In the genomic region with DNA sequence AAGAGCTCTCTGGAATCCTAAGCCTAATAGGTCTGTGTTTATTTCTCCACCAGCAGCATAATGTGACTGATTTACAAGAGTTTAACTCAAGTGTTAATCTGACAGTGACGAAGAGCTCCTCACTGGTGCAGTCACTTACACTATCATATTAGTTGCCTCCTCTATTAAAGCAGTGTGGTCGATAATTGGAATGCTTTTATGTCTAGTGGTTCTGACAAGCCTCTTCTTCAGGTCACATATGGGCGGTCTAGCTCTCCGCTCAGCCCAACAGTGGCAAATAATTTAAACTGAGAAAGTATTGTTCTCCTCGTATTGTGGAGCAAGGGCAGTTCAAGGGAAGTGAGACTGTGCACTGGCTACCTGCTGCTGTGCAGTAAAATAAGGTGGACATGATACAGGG, we compare ENCODE assay signal across 1 cellular context.
TF ChIP-seq lines count a peak whose summit lies in the region.

No MANE protein-coding gene starts in this region.

TF ChIP-seq in GM23338, 12 proteins besides CTCF, POLR2A, EP300 and RAD21 (continued from another document):
- TF ChIP-seq, protein P1, sequence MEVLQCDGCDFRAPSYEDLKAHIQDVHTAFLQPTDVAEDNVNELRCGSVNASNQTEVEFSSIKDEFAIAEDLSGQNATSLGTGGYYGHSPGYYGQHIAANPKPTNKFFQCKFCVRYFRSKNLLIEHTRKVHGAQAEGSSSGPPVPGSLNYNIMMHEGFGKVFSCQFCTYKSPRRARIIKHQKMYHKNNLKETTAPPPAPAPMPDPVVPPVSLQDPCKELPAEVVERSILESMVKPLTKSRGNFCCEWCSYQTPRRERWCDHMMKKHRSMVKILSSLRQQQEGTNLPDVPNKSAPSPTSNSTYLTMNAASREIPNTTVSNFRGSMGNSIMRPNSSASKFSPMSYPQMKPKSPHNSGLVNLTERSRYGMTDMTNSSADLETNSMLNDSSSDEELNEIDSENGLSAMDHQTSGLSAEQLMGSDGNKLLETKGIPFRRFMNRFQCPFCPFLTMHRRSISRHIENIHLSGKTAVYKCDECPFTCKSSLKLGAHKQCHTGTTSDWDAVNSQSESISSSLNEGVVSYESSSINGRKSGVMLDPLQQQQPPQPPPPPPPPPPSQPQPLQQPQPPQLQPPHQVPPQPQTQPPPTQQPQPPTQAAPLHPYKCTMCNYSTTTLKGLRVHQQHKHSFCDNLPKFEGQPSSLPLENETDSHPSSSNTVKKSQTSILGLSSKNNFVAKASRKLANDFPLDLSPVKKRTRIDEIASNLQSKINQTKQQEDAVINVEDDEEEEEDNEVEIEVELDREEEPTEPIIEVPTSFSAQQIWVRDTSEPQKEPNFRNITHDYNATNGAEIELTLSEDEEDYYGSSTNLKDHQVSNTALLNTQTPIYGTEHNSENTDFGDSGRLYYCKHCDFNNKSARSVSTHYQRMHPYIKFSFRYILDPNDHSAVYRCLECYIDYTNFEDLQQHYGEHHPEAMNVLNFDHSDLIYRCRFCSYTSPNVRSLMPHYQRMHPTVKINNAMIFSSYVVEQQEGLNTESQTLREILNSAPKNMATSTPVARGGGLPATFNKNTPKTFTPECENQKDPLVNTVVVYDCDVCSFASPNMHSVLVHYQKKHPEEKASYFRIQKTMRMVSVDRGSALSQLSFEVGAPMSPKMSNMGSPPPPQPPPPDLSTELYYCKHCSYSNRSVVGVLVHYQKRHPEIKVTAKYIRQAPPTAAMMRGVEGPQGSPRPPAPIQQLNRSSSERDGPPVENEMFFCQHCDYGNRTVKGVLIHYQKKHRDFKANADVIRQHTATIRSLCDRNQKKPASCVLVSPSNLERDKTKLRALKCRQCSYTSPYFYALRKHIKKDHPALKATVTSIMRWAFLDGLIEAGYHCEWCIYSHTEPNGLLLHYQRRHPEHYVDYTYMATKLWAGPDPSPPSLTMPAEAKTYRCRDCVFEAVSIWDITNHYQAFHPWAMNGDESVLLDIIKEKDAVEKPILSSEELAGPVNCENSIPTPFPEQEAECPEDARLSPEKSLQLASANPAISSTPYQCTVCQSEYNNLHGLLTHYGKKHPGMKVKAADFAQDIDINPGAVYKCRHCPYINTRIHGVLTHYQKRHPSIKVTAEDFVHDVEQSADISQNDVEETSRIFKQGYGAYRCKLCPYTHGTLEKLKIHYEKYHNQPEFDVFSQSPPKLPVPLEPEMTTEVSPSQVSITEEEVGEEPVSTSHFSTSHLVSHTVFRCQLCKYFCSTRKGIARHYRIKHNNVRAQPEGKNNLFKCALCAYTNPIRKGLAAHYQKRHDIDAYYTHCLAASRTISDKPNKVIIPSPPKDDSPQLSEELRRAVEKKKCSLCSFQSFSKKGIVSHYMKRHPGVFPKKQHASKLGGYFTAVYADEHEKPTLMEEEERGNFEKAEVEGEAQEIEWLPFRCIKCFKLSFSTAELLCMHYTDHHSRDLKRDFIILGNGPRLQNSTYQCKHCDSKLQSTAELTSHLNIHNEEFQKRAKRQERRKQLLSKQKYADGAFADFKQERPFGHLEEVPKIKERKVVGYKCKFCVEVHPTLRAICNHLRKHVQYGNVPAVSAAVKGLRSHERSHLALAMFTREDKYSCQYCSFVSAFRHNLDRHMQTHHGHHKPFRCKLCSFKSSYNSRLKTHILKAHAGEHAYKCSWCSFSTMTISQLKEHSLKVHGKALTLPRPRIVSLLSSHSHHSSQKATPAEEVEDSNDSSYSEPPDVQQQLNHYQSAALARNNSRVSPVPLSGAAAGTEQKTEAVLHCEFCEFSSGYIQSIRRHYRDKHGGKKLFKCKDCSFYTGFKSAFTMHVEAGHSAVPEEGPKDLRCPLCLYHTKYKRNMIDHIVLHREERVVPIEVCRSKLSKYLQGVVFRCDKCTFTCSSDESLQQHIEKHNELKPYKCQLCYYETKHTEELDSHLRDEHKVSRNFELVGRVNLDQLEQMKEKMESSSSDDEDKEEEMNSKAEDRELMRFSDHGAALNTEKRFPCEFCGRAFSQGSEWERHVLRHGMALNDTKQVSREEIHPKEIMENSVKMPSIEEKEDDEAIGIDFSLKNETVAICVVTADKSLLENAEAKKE (CRISPR knock-in tag; IDR thresholded peaks at IDR 0.05) = no peak
- TF ChIP-seq, protein P2, sequence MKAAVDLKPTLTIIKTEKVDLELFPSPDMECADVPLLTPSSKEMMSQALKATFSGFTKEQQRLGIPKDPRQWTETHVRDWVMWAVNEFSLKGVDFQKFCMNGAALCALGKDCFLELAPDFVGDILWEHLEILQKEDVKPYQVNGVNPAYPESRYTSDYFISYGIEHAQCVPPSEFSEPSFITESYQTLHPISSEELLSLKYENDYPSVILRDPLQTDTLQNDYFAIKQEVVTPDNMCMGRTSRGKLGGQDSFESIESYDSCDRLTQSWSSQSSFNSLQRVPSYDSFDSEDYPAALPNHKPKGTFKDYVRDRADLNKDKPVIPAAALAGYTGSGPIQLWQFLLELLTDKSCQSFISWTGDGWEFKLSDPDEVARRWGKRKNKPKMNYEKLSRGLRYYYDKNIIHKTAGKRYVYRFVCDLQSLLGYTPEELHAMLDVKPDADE (IDR thresholded peaks at IDR 0.05) = no peak
- TF ChIP-seq POLR2AphosphoS5 (IDR thresholded peaks at IDR 0.05; ENCODE audit: low read depth) (no peak), JUNB (IDR thresholded peaks at IDR 0.05; ENCODE audit: unreplicated experiment) (no peak), EZH2phosphoT487 (IDR thresholded peaks at IDR 0.05; ENCODE audit: unreplicated experiment) (no peak)
TF ChIP-seq in GM23338: peak in this region for 0.
